ENCODE assay signal across 19 cellular contexts in genomic region chr10:132889556-132889955, GRCh38. TPM values are rescaled to one million over a fixed set of nuclear protein-coding genes. Genes with fewer than 3 reads are reported as not detected.
"Had no signal": no experiment of that assay in that cellular context is flagged by ENCODE, and none has a peak within 500 bp of the region (broad histone marks: within the 10 kb centered on the region; RNA-seq: fewer than 3 reads in every experiment).

No MANE protein-coding gene starts in this region.

- H2AFZ ChIP-seq: hepatocyte, parathyroid adenoma had no signal

- H3K36me3 Mint-ChIP-seq: activated naive CD8-positive, alpha-beta T cell treated with anti-CD3 and anti-CD28 coated beads, Interleukin-2, amount 10 ng/mL, durations not matched to agents 7 days and 5 days had no signal

- H3K9ac ChIP-seq: parathyroid adenoma had no signal

- H3K4me1 ChIP-seq: body of pancreas, parathyroid adenoma, tibial nerve had no signal

- H3K27ac Mint-ChIP-seq: activated naive CD8-positive, alpha-beta T cell treated with anti-CD3 and anti-CD28 coated beads, Interleukin-2, amount 10 ng/mL, durations not matched to agents 7 days and 5 days; T-helper 1 cell treated with Interleukin-12 subunit alpha and Interleukin-12 subunit beta and Interleukin-4 antibody, amounts not matched to agents 30 μg/mL and 1 μg/mL, for 36 hours had no signal

- H3K27me3 ChIP-seq: hepatocyte had no signal

- H3K4me1 Mint-ChIP-seq: activated naive CD8-positive, alpha-beta T cell treated with anti-CD3 and anti-CD28 coated beads, Interleukin-2, amount 10 ng/mL, durations not matched to agents 7 days and 5 days; naive B cell had no signal

- ATAC-seq: activated CD4-positive, CD25-positive, alpha-beta regulatory T cell treated with anti-CD3 and anti-CD28 coated beads, Interleukin-2, amount 50 U/mL, for 24 hours; body of pancreas; left colon had no signal

- H3K4me3 Mint-ChIP-seq: activated naive CD8-positive, alpha-beta T cell treated with anti-CD3 and anti-CD28 coated beads, Interleukin-2, amount 10 ng/mL, durations not matched to agents 7 days and 5 days; naive B cell; T-helper 1 cell treated with Interleukin-12 subunit alpha and Interleukin-12 subunit beta and Interleukin-4 antibody, amounts not matched to agents 30 μg/mL and 1 μg/mL, for 36 hours had no signal

- H3K9me3 Mint-ChIP-seq: activated naive CD8-positive, alpha-beta T cell treated with anti-CD3 and anti-CD28 coated beads, Interleukin-2, amount 10 ng/mL, durations not matched to agents 7 days and 5 days; T-helper 1 cell treated with Interleukin-12 subunit alpha and Interleukin-12 subunit beta and Interleukin-4 antibody, amounts not matched to agents 30 μg/mL and 1 μg/mL, for 36 hours had no signal

- H3K9me3 ChIP-seq: body of pancreas had no signal

- H3K36me3 ChIP-seq: tibial nerve had no signal

- DNase-seq: activated CD4-positive, alpha-beta T cell treated with anti-CD3 and anti-CD28 coated beads, Interleukin-2, amount 50 U/mL, for 1 hour; activated CD8-positive, alpha-beta memory T cell treated with anti-CD3 and anti-CD28 coated beads, Interleukin-2, amount 50 U/mL, for 48 hours; activated naive CD8-positive, alpha-beta T cell treated with anti-CD3 and anti-CD28 coated beads, Interleukin-2, amount 10 ng/mL, durations not matched to agents 7 days and 5 days; amygdala; caudate nucleus; foreskin fibroblast; naive B cell; stimulated activated CD4-positive, alpha-beta T cell treated with anti-CD3 and anti-CD28 coated beads, Interleukin-12 subunit alpha, Interleukin-12 subunit beta, amount 100 ng/mL, for 4 hours; stimulated activated CD4-positive, alpha-beta T cell treated with anti-CD3 and anti-CD28 coated beads, Interleukin-1b, Interleukin-23, amount 100 ng/mL, for 48 hours; stimulated activated naive CD4-positive, alpha-beta T cell had no signal

- H3K27ac ChIP-seq: body of pancreas, dorsolateral prefrontal cortex, hepatocyte, parathyroid adenoma, tibial nerve had no signal

- H3K4me3 ChIP-seq: body of pancreas, dorsolateral prefrontal cortex, hepatocyte, tibial nerve had no signal

- H3K4me2 ChIP-seq: hepatocyte had no signal

RNA-seq across cellular contexts. Expression of gene CFAP46, which starts 52.8 kb away (rescaled TPM):
- total RNA-seq: activated naive CD8-positive, alpha-beta T cell treated with anti-CD3 and anti-CD28 coated beads, Interleukin-2, amount 10 ng/mL, durations not matched to agents 7 days and 5 days; subcutaneous adipose tissue had no signal
